In genomic region chr9:89387970-89388867, GRCh38 we compare ENCODE assay signal across 9 cellular contexts.
DNase-seq lines count a peak whose midpoint lies in the region; ATAC-seq and TF ChIP-seq lines count a peak whose summit lies in the region.
"Had no signal": no experiment of that assay in that cellular context is flagged by ENCODE, and none has a peak within 500 bp of the region (broad histone marks: within the 10 kb centered on the region; RNA-seq: fewer than 3 reads in every experiment).

No MANE protein-coding gene starts in this region.

- DNase-seq in IMR-90, result peak; percentile 82
- DNase-seq in brain microvascular endothelial cell, result peak; percentile 11
- peak; percentile 76 to 90 for DNase-seq in left lung
- DNase-seq in NCI-H1105 treated with DMSO at 0.1 percent for 48 hours (lab: John Stamatoyannopoulos, UW), result no peak
- no peak for DNase-seq in activated T-cell treated with anti-CD3 and anti-CD28 coated beads, Interleukin-2, amount 50 U/mL, for 4 hours
- DNase-seq: stimulated activated CD4-positive, alpha-beta T cell treated with anti-CD3 and anti-CD28 coated beads, Interleukin-4, amount 100 ng/mL, for 4 hours had no signal

- H3K4me3 Mint-ChIP-seq in activated T-cell treated with anti-CD3 and anti-CD28 coated beads, Interleukin-2, amount 50 U/mL, for 4 hours, result no peak overlapping the region

- peak overlapping the region; percentile 22; the same call in 1 of the 3 replicates for H2BK15ac ChIP-seq in IMR-90 (ENCODE audit: low read depth, low read length)

- H3K27ac ChIP-seq in IMR-90 (ENCODE audit: insufficient read depth, low read length) (peak overlapping the region; percentile 77; the same call in 1 of the 2 replicates), brain microvascular endothelial cell (no peak overlapping the region), left lung (peak overlapping the region; percentile 68 to 82), subcutaneous abdominal adipose tissue (ENCODE audit: low read depth, low read length) (peak overlapping the region; percentile 90)

- intact Hi-C loops in IMR-90 (cut with micrococcal nuclease) (no loop called here), left lung (cut with DNase I) (no loop called here)

- in situ Hi-C loops in IMR-90 (cut with MboI; ENCODE audit: low sequenced_read_pairs) (no loop called here), brain microvascular endothelial cell (cut with HindIII; ENCODE audit: low pct_ligation_motif_present, low sequenced_read_pairs) (no loop called here)

- peaks cover 27% of the 10 kb centered on the region for H3K4me1 ChIP-seq in IMR-90 (ENCODE audit: control insufficient read depth, insufficient read depth, low read length)
- peaks cover 0 to 24% of the 10 kb centered on the region in 2 donors for H3K4me1 ChIP-seq in left lung
- H3K4me1 ChIP-seq in subcutaneous abdominal adipose tissue (ENCODE audit: control insufficient read depth in 5 of 5, insufficient read depth in 5 of 5, low read length in 5 of 5), result peaks cover 8 to 27% (median 20%) of the 10 kb centered on the region in 5 donors

- CTCF ChIA-PET in IMR-90 (lab: Yijun Ruan, JAX), result interaction anchor here (0.7 kb wide), 1 partner anchor 161 kb away, joined by 5 read pairs; no protein-coding TSS in a partner anchor

- H3K18ac ChIP-seq in IMR-90 (ENCODE audit: low read depth, low read length), result peak overlapping the region; percentile 61

- H2BK5ac ChIP-seq in IMR-90 (ENCODE audit: low read depth, low read length, poor library complexity, severe bottlenecking), result peak overlapping the region; percentile 53

- TF ChIP-seq POLR2A in IMR-90 (IDR thresholded peaks at IDR 0.05; ENCODE audit: low read depth, low read length), result no peak

- H3K9me3 Mint-ChIP-seq in activated T-cell treated with anti-CD3 and anti-CD28 coated beads, Interleukin-2, amount 50 U/mL, for 4 hours, result no peaks in the 10 kb centered on the region

- H4K5ac ChIP-seq in IMR-90 (ENCODE audit: low read depth, low read length), result peak overlapping the region; percentile 66

- H2BK120ac ChIP-seq in IMR-90 (ENCODE audit: low read depth, low read length), result peak overlapping the region; percentile 20; the same call in 1 of the 2 replicates

- H2AK9ac ChIP-seq in IMR-90 (replicated peaks; ENCODE audit: low read depth, low read length, poor library complexity), result no peak overlapping the region

- no peak for TF ChIP-seq RAD21 in IMR-90 (IDR thresholded peaks at IDR 0.05; ENCODE audit: low read length)

- peak overlapping the region; percentile 37; the same call in 1 of the 2 replicates for H3K4ac ChIP-seq in IMR-90 (ENCODE audit: low read depth, low read length)

- H3K56ac ChIP-seq in IMR-90 (ENCODE audit: extremely low read depth, insufficient read depth, low read length), result no peak overlapping the region

- H3K9ac ChIP-seq in IMR-90 (ENCODE audit: low read depth, low read length), result no peak overlapping the region
- H3K9ac ChIP-seq in subcutaneous abdominal adipose tissue (ENCODE audit: low read length in 5 of 5), result peak overlapping the region in 1 of 5 donors; percentile 56

- H2BK20ac ChIP-seq in IMR-90 (ENCODE audit: low read depth, low read length), result 0 out of 2 replicates have a peak overlapping the region, but pooled peaks have one; percentile 2

- H3K4me3 ChIP-seq in IMR-90 (ENCODE audit: insufficient read depth, low read depth, low read length), result no peak overlapping the region
- no peak overlapping the region for H3K4me3 ChIP-seq in brain microvascular endothelial cell (ENCODE audit: low read depth, low read length)
- no peak overlapping the region for H3K4me3 ChIP-seq in left lung
- no peak overlapping the region for H3K4me3 ChIP-seq in subcutaneous abdominal adipose tissue (ENCODE audit: low read depth in 1 of 5, low read length in 5 of 5)

- peak overlapping the region in 1 of 2 experiments; percentile 66; a peak in 2 of 4 replicates for H4K8ac ChIP-seq in IMR-90 (ENCODE audit: low read depth in 2 of 2, low read length in 2 of 2)

- peaks cover 9% of the 10 kb centered on the region; the same call in 1 of the 2 replicates for H3K9me1 ChIP-seq in IMR-90 (ENCODE audit: insufficient read depth, low read length)

- 85% methylated on average over 11 of the region's 20 CpGs; no CpG with 5 or more reads in 1 of the 2 experiments for WGBS in IMR-90 (ENCODE audit: extremely low coverage in 2 of 2, insufficient read length in 1 of 2), 2 experiments

- 0 out of 2 replicates have a peak overlapping the region, but pooled peaks have one; percentile 3 for H2AK5ac ChIP-seq in IMR-90 (ENCODE audit: low read depth, low read length)

- peaks cover 9% of the 10 kb centered on the region for H3K4me1 Mint-ChIP-seq in activated T-cell treated with anti-CD3 and anti-CD28 coated beads, Interleukin-2, amount 50 U/mL, for 4 hours (ENCODE audit: low read depth)

- dilution Hi-C loops in IMR-90 (cut with HindIII; ENCODE audit: low sequenced_read_pairs, unreplicated experiment), result no loop called here

- no peak for TF ChIP-seq CTCF in IMR-90 (conservative IDR thresholded peaks at IDR 0.05; ENCODE audit: low read depth, low read length)
- TF ChIP-seq CTCF in brain microvascular endothelial cell (IDR thresholded peaks at IDR 0.05; ENCODE audit: low read depth, low read length, missing control alignments), result no peak
- no peak for TF ChIP-seq CTCF in left lung (IDR thresholded peaks at IDR 0.05)

- H3K4me2 ChIP-seq in IMR-90 (ENCODE audit: low read depth, low read length), result peak overlapping the region; percentile 48; the same call in 1 of the 2 replicates

- H2AFZ ChIP-seq in IMR-90 (replicated peaks; ENCODE audit: low read length, poor library complexity), result no peak overlapping the region

- peak overlapping the region; percentile 61 for H4K91ac ChIP-seq in IMR-90 (ENCODE audit: insufficient read depth, low read depth, low read length)

- H3K36me3 ChIP-seq in IMR-90 (ENCODE audit: control insufficient read depth, insufficient read depth, low read length) (peaks cover 51% of the 10 kb centered on the region), brain microvascular endothelial cell (replicated peaks) (no peaks in the 10 kb centered on the region), left lung (peaks cover 0 to 99% of the 10 kb centered on the region in 2 donors), subcutaneous abdominal adipose tissue (ENCODE audit: control insufficient read depth in 5 of 5, insufficient read depth in 5 of 5, low read length in 5 of 5) (peaks cover 0 to 24% (median 2%) of the 10 kb centered on the region in 5 donors)

- no TSS peak for BruUV-seq in IMR-90 (replicated peaks; lab: Mats Ljungman, UMichigan)

- H3K36me3 Mint-ChIP-seq in activated T-cell treated with anti-CD3 and anti-CD28 coated beads, Interleukin-2, amount 50 U/mL, for 4 hours (ENCODE audit: insufficient read depth), result peaks cover 56% of the 10 kb centered on the region

- H3K79me1 ChIP-seq in IMR-90 (ENCODE audit: low read depth in 1 of 2, low read length in 2 of 2), result no peaks in the 10 kb centered on the region

- H3K27me3 Mint-ChIP-seq in activated T-cell treated with anti-CD3 and anti-CD28 coated beads, Interleukin-2, amount 50 U/mL, for 4 hours (ENCODE audit: low read depth), result no peaks in the 10 kb centered on the region

- H3K27me3 ChIP-seq in IMR-90 (ENCODE audit: control insufficient read depth, insufficient read depth, low read length) (no peaks in the 10 kb centered on the region), brain microvascular endothelial cell (replicated peaks) (no peaks in the 10 kb centered on the region), left lung (no peaks in the 10 kb centered on the region), subcutaneous abdominal adipose tissue (ENCODE audit: control insufficient read depth in 5 of 5, insufficient read depth in 4 of 5, low read length in 5 of 5) (no peaks in the 10 kb centered on the region)

- POLR2A ChIA-PET in IMR-90 (lab: Charles Lee; ENCODE audit: unreplicated experiment), result no interaction called here

- H4K20me1 ChIP-seq in IMR-90 (ENCODE audit: insufficient read depth, low read length), result no peaks in the 10 kb centered on the region

- 0 out of 2 replicates have a peak overlapping the region, but pooled peaks have one; percentile 38 for H3K14ac ChIP-seq in IMR-90 (replicated peaks; ENCODE audit: low read depth, low read length)

- peak; percentile 66 for ATAC-seq in IMR-90 (ENCODE audit: low read depth)
- ATAC-seq in left lung, result peak; percentile 80
- no peak for ATAC-seq in HG02763 (IDR thresholded peaks at IDR 0.05; ENCODE audit: unreplicated experiment)
- ATAC-seq in HG02571 (IDR thresholded peaks at IDR 0.05; ENCODE audit: unreplicated experiment), result no peak
- ATAC-seq in activated T-cell treated with anti-CD3 and anti-CD28 coated beads, Interleukin-2, amount 50 U/mL, for 4 hours, result no peak

- H3K9me3 ChIP-seq in IMR-90 (ENCODE audit: control insufficient read depth, insufficient read depth, low read length) (no peaks in the 10 kb centered on the region), left lung (no peaks in the 10 kb centered on the region), subcutaneous abdominal adipose tissue (ENCODE audit: control insufficient read depth in 5 of 5, low read length in 5 of 5) (no peaks in the 10 kb centered on the region)

- H3K23ac ChIP-seq in IMR-90 (ENCODE audit: low read depth, low read length), result no peak overlapping the region

TF ChIP-seq in IMR-90, 13 proteins besides CTCF, POLR2A, EP300 and RAD21:
- TF ChIP-seq MAFK (IDR thresholded peaks at IDR 0.05; ENCODE audit: low read depth, low read length) (no peak), MAZ (IDR thresholded peaks at IDR 0.05; ENCODE audit: borderline replicate concordance, low read depth, low read length) (peak; percentile 56; the same call in 1 of the 2 replicates), BHLHE40 (IDR thresholded peaks at IDR 0.05; ENCODE audit: low read depth, low read length) (no peak), RFX5 (IDR thresholded peaks at IDR 0.05; ENCODE audit: low read depth, low read length) (0 out of 2 replicates have a peak, but pooled peaks have one; percentile 28), CEBPB (IDR thresholded peaks at IDR 0.05; ENCODE audit: low read depth, low read length) (peak; percentile 98)

Comparison
In these comparisons a context has a peak if more than half of its experiments do, and no peak if none do; other contexts are left out.
1. ATAC-seq: peak in IMR-90 (single experiment) and left lung (single experiment); none in HG02763 (single experiment), HG02571 (single experiment) and activated T-cell treated with anti-CD3 and anti-CD28 coated beads, Interleukin-2, amount 50 U/mL, for 4 hours (0 of 2).
2. DNase-seq: peak in IMR-90 (single experiment), brain microvascular endothelial cell (single experiment) and left lung (2 of 2); none in NCI-H1105 treated with DMSO at 0.1 percent for 48 hours (single experiment) and activated T-cell treated with anti-CD3 and anti-CD28 coated beads, Interleukin-2, amount 50 U/mL, for 4 hours (single experiment).